Comparison of ENCODE assay signal across 1 cellular context in the genomic region with DNA sequence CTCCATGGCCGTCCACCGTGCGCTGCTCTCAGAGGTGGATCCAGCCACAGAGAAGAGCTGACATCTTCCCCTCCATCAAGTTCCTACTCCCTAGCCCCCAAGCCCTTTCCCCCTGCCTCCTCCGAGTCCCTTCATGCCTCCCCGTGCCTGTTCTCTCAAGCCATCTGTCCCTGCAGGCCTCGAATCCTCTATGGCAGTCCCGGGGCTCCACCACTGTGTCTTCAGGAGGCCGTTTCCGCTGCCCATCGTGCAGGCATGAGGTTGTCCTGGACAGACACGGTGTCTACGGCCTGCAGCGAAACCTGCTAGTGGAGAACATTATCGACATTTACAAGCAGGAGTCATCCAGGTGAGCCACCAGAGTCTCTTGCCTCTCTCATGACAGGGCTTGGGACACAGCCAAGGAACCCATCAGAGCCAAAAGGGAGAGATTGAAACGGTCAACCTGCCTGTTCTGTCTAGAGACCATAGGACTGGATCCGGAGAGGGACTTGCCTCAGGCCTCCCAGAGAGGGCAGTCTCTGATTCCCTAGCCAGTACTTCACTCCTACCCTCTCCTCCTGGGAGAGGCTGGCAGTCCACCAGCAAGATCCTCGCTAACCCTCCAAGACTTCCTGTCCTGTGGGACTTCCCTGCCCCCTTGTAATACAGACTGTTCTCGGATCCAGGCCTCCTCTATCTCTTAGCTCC.
TF ChIP-seq lines count a peak whose summit lies in the region.

No MANE protein-coding gene starts in this region.

TF ChIP-seq in A549, 52 proteins besides CTCF, POLR2A, EP300 and RAD21:
- TF ChIP-seq KDM5A (IDR thresholded peaks at IDR 0.05) (no peak), ELK1 (IDR thresholded peaks at IDR 0.05; ENCODE audit: low read depth, low read length) (no peak), ATOH8 (CRISPR knock-in tag; IDR thresholded peaks at IDR 0.05; ENCODE audit: low read depth) (no peak), KDM1A (IDR thresholded peaks at IDR 0.05; ENCODE audit: low read depth) (no peak), MAX (IDR thresholded peaks at IDR 0.05) (no peak), HEYL (CRISPR knock-in tag; IDR thresholded peaks at IDR 0.05) (no peak), HOXB13 (CRISPR knock-in tag; IDR thresholded peaks at IDR 0.05; ENCODE audit: low read depth) (no peak), EHMT2 (IDR thresholded peaks at IDR 0.05; ENCODE audit: low read depth) (no peak), HMGXB4 (CRISPR knock-in tag; IDR thresholded peaks at IDR 0.05; ENCODE audit: borderline replicate concordance) (no peak), NR3C1 (IDR thresholded peaks at IDR 0.05) (no peak), CBX2 (IDR thresholded peaks at IDR 0.05; ENCODE audit: borderline replicate concordance, low read depth) (no peak)
- TF ChIP-seq, protein P1, sequence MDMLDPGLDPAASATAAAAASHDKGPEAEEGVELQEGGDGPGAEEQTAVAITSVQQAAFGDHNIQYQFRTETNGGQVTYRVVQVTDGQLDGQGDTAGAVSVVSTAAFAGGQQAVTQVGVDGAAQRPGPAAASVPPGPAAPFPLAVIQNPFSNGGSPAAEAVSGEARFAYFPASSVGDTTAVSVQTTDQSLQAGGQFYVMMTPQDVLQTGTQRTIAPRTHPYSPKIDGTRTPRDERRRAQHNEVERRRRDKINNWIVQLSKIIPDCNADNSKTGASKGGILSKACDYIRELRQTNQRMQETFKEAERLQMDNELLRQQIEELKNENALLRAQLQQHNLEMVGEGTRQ (IDR thresholded peaks at IDR 0.05), result no peak
